Comparison of ENCODE assay signal across 19 cellular contexts in genomic region chr15:45585069-45585468, GRCh38. TPM values are rescaled to one million over a fixed set of nuclear protein-coding genes. Genes with fewer than 3 reads are reported as not detected.
DNase-seq lines count a peak whose midpoint lies in the region; ATAC-seq and TF ChIP-seq lines count a peak whose summit lies in the region.
"Had no signal": no experiment of that assay in that cellular context is flagged by ENCODE, and none has a peak within 500 bp of the region (broad histone marks: within the 10 kb centered on the region; RNA-seq: fewer than 3 reads in every experiment).

No MANE protein-coding gene starts in this region.

- peaks cover 14% of the 10 kb centered on the region for H3K79me1 ChIP-seq in mesendoderm (ENCODE audit: low read length)

- H2AFZ ChIP-seq in Loucy (ENCODE audit: low read length) (no peak overlapping the region), smooth muscle cell (ENCODE audit: low read depth) (no peak overlapping the region)

- no peak overlapping the region for H2BK15ac ChIP-seq in mesendoderm (replicated peaks; ENCODE audit: low read depth)

- H3K27ac Mint-ChIP-seq in CD4-positive, CD25-positive, alpha-beta regulatory T cell: peak overlapping the region in 2 of 3 donors; percentile 20 to 100
- H3K27ac Mint-ChIP-seq in immature natural killer cell: peak overlapping the region in 3 of 6 donors; percentile 99 to 100 (median 100)

- peaks cover 1% of the 10 kb centered on the region for H3K27me3 ChIP-seq in CD4-positive, CD25-positive, alpha-beta regulatory T cell (ENCODE audit: control insufficient read depth, insufficient read depth, low read length)
- H3K27me3 ChIP-seq in Loucy (ENCODE audit: insufficient read depth, low read length, poor library complexity, severe bottlenecking) (no peaks in the 10 kb centered on the region), mesendoderm (ENCODE audit: insufficient read depth, low read length, poor library complexity) (no peaks in the 10 kb centered on the region), smooth muscle cell (ENCODE audit: low read depth) (no peaks in the 10 kb centered on the region)

- no peak for ATAC-seq in CD4-positive, CD25-positive, alpha-beta regulatory T cell (ENCODE audit: low read depth in 2 of 2)
- ATAC-seq in GM21723 (IDR thresholded peaks at IDR 0.05; ENCODE audit: unreplicated experiment): no peak
- ATAC-seq: Panc1, Right ventricle myocardium inferior had no signal

- peaks cover 22 to 42% (median 31%) of the 10 kb centered on the region in 4 donors for H3K4me1 Mint-ChIP-seq in CD4-positive, CD25-positive, alpha-beta regulatory T cell
- H3K4me1 Mint-ChIP-seq in immature natural killer cell: peaks cover 33 to 45% of the 10 kb centered on the region in 2 donors

- H3K36me3 ChIP-seq in CD4-positive, CD25-positive, alpha-beta regulatory T cell (ENCODE audit: control insufficient read depth, insufficient read depth, low read length): no peaks in the 10 kb centered on the region
- H3K36me3 ChIP-seq in Loucy (ENCODE audit: insufficient read depth, low read length): no peaks in the 10 kb centered on the region
- H3K36me3 ChIP-seq in mesendoderm (ENCODE audit: control insufficient read depth, insufficient read depth, low read length): no peaks in the 10 kb centered on the region
- H3K36me3 ChIP-seq in smooth muscle cell (ENCODE audit: low read depth): no peaks in the 10 kb centered on the region

- no CpG with 5 or more reads among the region's 4 CpGs for WGBS in mesendoderm (ENCODE audit: extremely low coverage, insufficient coverage, low lambda C conversion rate)
- WGBS in smooth muscle cell (ENCODE audit: low lambda C conversion rate): 97% methylated on average over 4 of the region's 4 CpGs

- H3K9me3 Mint-ChIP-seq in CD4-positive, CD25-positive, alpha-beta regulatory T cell: no peaks in the 10 kb centered on the region
- no peaks in the 10 kb centered on the region for H3K9me3 Mint-ChIP-seq in immature natural killer cell
- H3K9me3 Mint-ChIP-seq: CD4-positive, alpha-beta memory T cell had no signal

- no peaks in the 10 kb centered on the region for H3F3A ChIP-seq in Loucy (ENCODE audit: low read depth)
- H3F3A ChIP-seq in smooth muscle cell (ENCODE audit: low read depth): peaks cover 4% of the 10 kb centered on the region

- H3K9me2 ChIP-seq in Loucy (replicated peaks; ENCODE audit: low read depth, low read length): no peaks in the 10 kb centered on the region

- peak overlapping the region in 2 of 4 donors; percentile 97 to 98 for H3K4me3 Mint-ChIP-seq in CD4-positive, CD25-positive, alpha-beta regulatory T cell
- H3K4me3 Mint-ChIP-seq in immature natural killer cell: no peak overlapping the region

- H3K4me1 ChIP-seq in CD4-positive, CD25-positive, alpha-beta regulatory T cell (ENCODE audit: control insufficient read depth, insufficient read depth, low read length, poor library complexity, severe bottlenecking): peaks cover 41% of the 10 kb centered on the region
- H3K4me1 ChIP-seq in Loucy (ENCODE audit: insufficient read depth, low read length, poor library complexity, severe bottlenecking) (peaks cover 29% of the 10 kb centered on the region), mesendoderm (ENCODE audit: control insufficient read depth, low read depth, low read length) (peaks cover 4% of the 10 kb centered on the region), smooth muscle cell (ENCODE audit: low read depth) (peaks cover 27% of the 10 kb centered on the region)

- H2AK5ac ChIP-seq in mesendoderm (ENCODE audit: low read length): no peak overlapping the region

- no peak overlapping the region for H3K56ac ChIP-seq in mesendoderm (ENCODE audit: low read length)

- no peaks in the 10 kb centered on the region for H3K36me3 Mint-ChIP-seq in CD4-positive, CD25-positive, alpha-beta regulatory T cell
- H3K36me3 Mint-ChIP-seq in immature natural killer cell: no peaks in the 10 kb centered on the region

- no peak overlapping the region for H4K5ac ChIP-seq in mesendoderm (ENCODE audit: low read length)

- no peak overlapping the region for H3K4me3 ChIP-seq in CD4-positive, CD25-positive, alpha-beta regulatory T cell (ENCODE audit: low read depth, low read length)
- H3K4me3 ChIP-seq in Loucy (ENCODE audit: low read length, poor library complexity, severe bottlenecking) (peak overlapping the region; percentile 99), mesendoderm (ENCODE audit: low read length) (no peak overlapping the region), smooth muscle cell (no peak overlapping the region)
- H3K4me3 ChIP-seq: MG63 had no signal

- no peaks in the 10 kb centered on the region for H3K9me3 ChIP-seq in CD4-positive, CD25-positive, alpha-beta regulatory T cell (ENCODE audit: control insufficient read depth in 2 of 2, low read length in 2 of 2)
- H3K9me3 ChIP-seq in Loucy (ENCODE audit: insufficient read depth, low read depth, low read length) (no peaks in the 10 kb centered on the region), smooth muscle cell (replicated peaks; ENCODE audit: low read depth) (no peaks in the 10 kb centered on the region)
- H3K9me3 ChIP-seq: MG63 had no signal

- H3K79me2 ChIP-seq in Loucy (ENCODE audit: insufficient read depth, low read length): peaks cover 46% of the 10 kb centered on the region
- peaks cover 18% of the 10 kb centered on the region for H3K79me2 ChIP-seq in mesendoderm (ENCODE audit: control insufficient read depth, insufficient read depth, low read length)
- H3K79me2 ChIP-seq in smooth muscle cell (ENCODE audit: low read depth): peaks cover 23% of the 10 kb centered on the region

- H3K4ac ChIP-seq in mesendoderm (ENCODE audit: low read depth, low read length): no peak overlapping the region

- H3K27me3 Mint-ChIP-seq in CD4-positive, CD25-positive, alpha-beta regulatory T cell: peaks cover 6% of the 10 kb centered on the region
- H3K27me3 Mint-ChIP-seq in immature natural killer cell (ENCODE audit: low read depth in 3 of 3): peaks cover 10 to 14% (median 13%) of the 10 kb centered on the region in 3 donors

- H3K4me2 ChIP-seq in Loucy (ENCODE audit: low read depth, low read length, poor library complexity, severe bottlenecking) (peak overlapping the region; percentile 94), mesendoderm (ENCODE audit: low read length) (no peak overlapping the region), smooth muscle cell (no peak overlapping the region)

- TF ChIP-seq CTCF in Loucy (conservative IDR thresholded peaks at IDR 0.05; ENCODE audit: low read length) (no peak), smooth muscle cell (IDR thresholded peaks at IDR 0.05; ENCODE audit: borderline replicate concordance, insufficient read depth, poor library complexity, severe bottlenecking) (no peak)

- H4K8ac ChIP-seq in mesendoderm (ENCODE audit: low read depth, low read length): no peak overlapping the region

- H2BK120ac ChIP-seq in mesendoderm (ENCODE audit: low read depth, low read length): peak overlapping the region; percentile 4

- H2BK5ac ChIP-seq in mesendoderm (ENCODE audit: low read length): peak overlapping the region; percentile 17

- no peak overlapping the region for H3K27ac ChIP-seq in CD4-positive, CD25-positive, alpha-beta regulatory T cell (ENCODE audit: insufficient read depth, low read length, poor library complexity, severe bottlenecking)
- H3K27ac ChIP-seq in mesendoderm (ENCODE audit: low read depth, low read length) (peak overlapping the region; percentile 60), smooth muscle cell (ENCODE audit: low read depth) (peak overlapping the region; percentile 99)
- H3K27ac ChIP-seq: HL-60 had no signal

- no peak overlapping the region for H3K18ac ChIP-seq in mesendoderm (ENCODE audit: low read length)

- no peak overlapping the region for H3K23ac ChIP-seq in mesendoderm (ENCODE audit: low read length)

- H4K20me1 ChIP-seq in Loucy (ENCODE audit: insufficient read depth, low read length, poor library complexity, severe bottlenecking): peaks cover 24% of the 10 kb centered on the region
- H4K20me1 ChIP-seq in smooth muscle cell (ENCODE audit: low read depth): peaks cover 8% of the 10 kb centered on the region

- H3K9ac ChIP-seq in Loucy (ENCODE audit: low read depth, low read length, poor library complexity, severe bottlenecking) (peak overlapping the region; percentile 97), mesendoderm (ENCODE audit: low read length) (no peak overlapping the region), smooth muscle cell (ENCODE audit: low read depth) (no peak overlapping the region)

- no peak for DNase-seq in CD4-positive, CD25-positive, alpha-beta regulatory T cell
- DNase-seq in mesendoderm (peak; percentile 87), smooth muscle cell (lab: John Stamatoyannopoulos, UW; ENCODE audit: unreplicated experiment) (no peak), NCI-H510A treated with DMSO at 0.1 percent for 48 hours (lab: John Stamatoyannopoulos, UW) (no peak), immature natural killer cell (no peak)
- no peak for DNase-seq in activated CD4-positive, alpha-beta T cell treated with anti-CD3 and anti-CD28 coated beads, Interleukin-2, amount 50 U/mL, for 4 hours
- DNase-seq: CD4-positive, alpha-beta memory T cell; DMS79 treated with DMSO at 0.1 percent for 48 hours; GOT3; KG1; MG63; NCI-H1105; NCI-H1694 treated with DMSO at 0.1 percent for 48 hours; NCI-H748 treated with DMSO at 0.1 percent for 48 hours had no signal

RNA-seq across cellular contexts. Expression of gene BLOC1S6, which starts 2.1 kb away (rescaled TPM):
- total RNA-seq in CD4-positive, CD25-positive, alpha-beta regulatory T cell: 66.3 TPM
- 10 to 100 TPM; 37.9 to 53.1 (median 46.3) TPM for polyA plus RNA-seq in CD4-positive, CD25-positive, alpha-beta regulatory T cell
- 31.5 TPM for polyA plus RNA-seq in mesendoderm (2013, experiment 1 of 2)
- 31.6 TPM for polyA plus RNA-seq in mesendoderm (2013, experiment 2 of 2)
- total RNA-seq in smooth muscle cell: 50.3 and 81.6 TPM in 2 replicates
- polyA plus RNA-seq in smooth muscle cell (30.4 and 34.8 TPM in 2 replicates), immature natural killer cell (10 to 100 TPM; 45.0 to 57.1 (median 52.1) TPM)

RNA-seq across cellular contexts. Expression of gene SQOR, which starts 49.8 kb away (rescaled TPM):
- total RNA-seq in CD4-positive, CD25-positive, alpha-beta regulatory T cell: 47.3 TPM
- polyA plus RNA-seq in CD4-positive, CD25-positive, alpha-beta regulatory T cell: 100 to 1,000 TPM in 3 of 4 donors, 10 to 100 TPM in 1; 98.4 to 160 (median 127) TPM
- 0.25 TPM for polyA plus RNA-seq in mesendoderm (2013, experiment 1 of 2)
- 0.25 TPM for polyA plus RNA-seq in mesendoderm (2013, experiment 2 of 2)
- total RNA-seq in smooth muscle cell: 9.9 and 10.9 TPM in 2 replicates
- polyA plus RNA-seq in smooth muscle cell (9.4 and 14.0 TPM in 2 replicates), immature natural killer cell (100 to 1,000 TPM in 1 of 3 donors, 10 to 100 TPM in 2; 73.6 to 114 (median 82.1) TPM)
